9 cellular contexts compared by ENCODE assay signal in genomic region chr7:77727936-77728701, GRCh38. TPM values are rescaled to one million over a fixed set of nuclear protein-coding genes. Genes with fewer than 3 reads are reported as not detected.
DNase-seq lines count a peak whose midpoint lies in the region; ATAC-seq, FAIRE-seq and TF ChIP-seq lines count a peak whose summit lies in the region.
"Had no signal": no experiment of that assay in that cellular context is flagged by ENCODE, and none has a peak within 500 bp of the region (broad histone marks: within the 10 kb centered on the region; RNA-seq: fewer than 3 reads in every experiment).

No MANE protein-coding gene starts in this region.

- H3K27me3 Mint-ChIP-seq in endodermal cell (ENCODE audit: insufficient read depth) = no peaks in the 10 kb centered on the region
- no peaks in the 10 kb centered on the region for H3K27me3 Mint-ChIP-seq in naive thymus-derived CD8-positive, alpha-beta T cell

- no peaks in the 10 kb centered on the region for H3K4me1 ChIP-seq in endodermal cell (ENCODE audit: control insufficient read depth, insufficient read depth, low read length)

- no peaks in the 10 kb centered on the region for H3K27me3 ChIP-seq in endodermal cell (ENCODE audit: control insufficient read depth, insufficient read depth, low read length, poor library complexity, severe bottlenecking)

- no peak overlapping the region for H3K4me3 ChIP-seq in endodermal cell (ENCODE audit: low read length)

- no peaks in the 10 kb centered on the region for H3K9me3 ChIP-seq in endodermal cell (ENCODE audit: control insufficient read depth, low read length)

- peaks cover 21% of the 10 kb centered on the region for H3K4me1 Mint-ChIP-seq in endodermal cell
- H3K4me1 Mint-ChIP-seq in naive thymus-derived CD8-positive, alpha-beta T cell = peaks cover 23 to 71% (median 60%) of the 10 kb centered on the region in 4 donors

- H3K27ac ChIP-seq in endodermal cell (ENCODE audit: low read depth, low read length) = peak overlapping the region; percentile 76
- H3K27ac ChIP-seq: 22Rv1 had no signal

- H3K4me3 Mint-ChIP-seq in endodermal cell = no peak overlapping the region
- peak overlapping the region in 9 of 10 donors; percentile 25 to 59 (median 50) for H3K4me3 Mint-ChIP-seq in naive thymus-derived CD8-positive, alpha-beta T cell

- peak overlapping the region; percentile 50 for H3K27ac Mint-ChIP-seq in endodermal cell
- H3K27ac Mint-ChIP-seq in naive thymus-derived CD8-positive, alpha-beta T cell = peak overlapping the region; percentile 0 to 87 (median 81)

- H3K36me3 ChIP-seq in endodermal cell (ENCODE audit: control insufficient read depth, insufficient read depth, low read length) = no peaks in the 10 kb centered on the region

- no peak overlapping the region for H3K9ac ChIP-seq in endodermal cell (ENCODE audit: extremely low read depth, low read length, poor library complexity, severe bottlenecking)

- TF ChIP-seq CTCF in endodermal cell (conservative IDR thresholded peaks at IDR 0.05) = no peak
- TF ChIP-seq CTCF in GM20000 (IDR thresholded peaks at IDR 0.05; ENCODE audit: extremely low read depth, missing control alignments) = no peak

- H3K9me3 Mint-ChIP-seq in endodermal cell = no peaks in the 10 kb centered on the region
- no peaks in the 10 kb centered on the region for H3K9me3 Mint-ChIP-seq in naive thymus-derived CD8-positive, alpha-beta T cell

- peak; percentile 81 to 92 for ATAC-seq in naive thymus-derived CD8-positive, alpha-beta T cell
- no peak for ATAC-seq in GM18861 (IDR thresholded peaks at IDR 0.05; ENCODE audit: unreplicated experiment)

- no peak for FAIRE-seq in GM19239 (lab: Jason Lieb, UNC)

- DNase-seq in DMS79 treated with DMSO at 0.1 percent for 48 hours (lab: John Stamatoyannopoulos, UW) (peak; percentile 14), DMS79 (lab: John Stamatoyannopoulos, UW) (no peak), NCI-H524 (lab: John Stamatoyannopoulos, UW) (peak; percentile 81 to 94), endodermal cell (peak; percentile 56), GM19239 (ENCODE audit: insufficient read length, low spot score) (no peak), GM20000 (ENCODE audit: low spot score) (no peak)
- peak in 7 of 10 donors; percentile 1 to 42 (median 27) for DNase-seq in naive thymus-derived CD8-positive, alpha-beta T cell

- no peaks in the 10 kb centered on the region for H3K36me3 Mint-ChIP-seq in endodermal cell (ENCODE audit: low read depth)
- peaks cover 0 to 14% (median 0%) of the 10 kb centered on the region in 3 donors for H3K36me3 Mint-ChIP-seq in naive thymus-derived CD8-positive, alpha-beta T cell

- 68 to 75% methylated on average over 7 to 8 of the region's 8 CpGs for WGBS in endodermal cell (ENCODE audit: insufficient coverage in 1 of 2, insufficient read length in 1 of 2), 2 experiments

- POLR2A ChIA-PET in naive thymus-derived CD8-positive, alpha-beta T cell (lab: Charles Lee) = interaction anchor here (1.4 kb wide), 1 partner anchor 30 kb away, joined by 4 read pairs; no protein-coding TSS in a partner anchor

RNA-seq across cellular contexts. Expression of gene RSBN1L, which starts 31.9 kb away (rescaled TPM):
- total RNA-seq in endodermal cell = 10 to 100 TPM; 17.6 to 19.9 TPM
- polyA plus RNA-seq in endodermal cell (2013, experiment 1 of 2) = 18.2 TPM
- 16.0 TPM for polyA plus RNA-seq in endodermal cell (2013, experiment 2 of 2)
- 10 to 100 TPM; 44.2 to 47.9 TPM for total RNA-seq in naive thymus-derived CD8-positive, alpha-beta T cell
- polyA plus RNA-seq in naive thymus-derived CD8-positive, alpha-beta T cell = 1 to 10 TPM; 5.9 to 8.2 (median 6.2) TPM

Comparison
In these comparisons a context has a peak if more than half of its experiments do, and no peak if none do; other contexts are left out.
1. DNase-seq: peak in DMS79 treated with DMSO at 0.1 percent for 48 hours (single experiment), NCI-H524 (2 of 2), endodermal cell (single experiment) and naive thymus-derived CD8-positive, alpha-beta T cell (7 of 10); none in DMS79 (single experiment), GM19239 (single experiment) and GM20000 (single experiment).